8 cellular contexts compared by ENCODE assay signal in genomic region chr1:108559215-108560142, GRCh38. TPM values are rescaled to one million over a fixed set of nuclear protein-coding genes. Genes with fewer than 3 reads are reported as not detected.
DNase-seq lines count a peak whose midpoint lies in the region; ATAC-seq and TF ChIP-seq lines count a peak whose summit lies in the region.

Gene EEIG2 (plus strand): TSS chr1:108560100. CDS start chr1:108560429, 329 bp downstream.

- no peaks in the 10 kb centered on the region for H3K9me3 ChIP-seq in DND-41 (ENCODE audit: insufficient read depth, low read length, severe bottlenecking)
- no peaks in the 10 kb centered on the region for H3K9me3 ChIP-seq in Peyer's patch

- DNase-seq in DND-41 (peak; percentile 94), Peyer's patch (peak; percentile 81 to 95 (median 95)), fibroblast of peridontal ligament (ENCODE audit: extremely low read depth) (peak; percentile 80)
- DNase-seq in activated T-cell treated with anti-CD3 and anti-CD28 coated beads, Interleukin-2, amount 50 U/mL, for 48 hours: peak; percentile 93 to 96
- peak; percentile 92 for DNase-seq in natural killer cell treated with Interleukin-12 subunit alpha and Interleukin-12 subunit beta and Interleukin-15 and Interleukin-18, amount 100 ng/mL, for 72 hours (ENCODE audit: low spot score)
- DNase-seq in stimulated activated naive CD4-positive, alpha-beta T cell (lab: John Stamatoyannopoulos, UW): peak; percentile 80 to 92 (median 86)

- H3K36me3 ChIP-seq in DND-41 (ENCODE audit: insufficient read depth, low read length): no peaks in the 10 kb centered on the region
- no peaks in the 10 kb centered on the region for H3K36me3 ChIP-seq in Peyer's patch

- peaks cover 13 to 26% (median 21%) of the 10 kb centered on the region in 3 donors for H3K4me1 Mint-ChIP-seq in IgD-negative memory B cell
- H3K4me1 Mint-ChIP-seq in natural killer cell treated with Interleukin-12 subunit alpha and Interleukin-12 subunit beta and Interleukin-15 and Interleukin-18, amount 100 ng/mL, for 72 hours (ENCODE audit: low read depth in 2 of 2): peaks cover 29 to 36% of the 10 kb centered on the region in 2 donors

- H3K27me3 ChIP-seq in DND-41 (ENCODE audit: insufficient read depth, low read length, poor library complexity) (no peaks in the 10 kb centered on the region), Peyer's patch (no peaks in the 10 kb centered on the region)

- peak within 1 kb of the TSS; percentile 62 for H3K9ac ChIP-seq in DND-41 (ENCODE audit: low read depth, low read length)

- no peaks in the 10 kb centered on the region for H3K27me3 Mint-ChIP-seq in IgD-negative memory B cell
- H3K27me3 Mint-ChIP-seq in natural killer cell treated with Interleukin-12 subunit alpha and Interleukin-12 subunit beta and Interleukin-15 and Interleukin-18, amount 100 ng/mL, for 72 hours: no peaks in the 10 kb centered on the region

- H3K4me3 ChIP-seq in DND-41 (ENCODE audit: low read depth in 1 of 2, low read length in 2 of 2) (peak within 1 kb of the TSS; percentile 63 to 65), Peyer's patch (peak within 1 kb of the TSS; percentile 48 to 76 (median 62))

- H3K4me3 Mint-ChIP-seq in IgD-negative memory B cell: peak within 1 kb of the TSS; percentile 92 to 98 (median 96)
- peak within 1 kb of the TSS; percentile 96 for H3K4me3 Mint-ChIP-seq in natural killer cell treated with Interleukin-12 subunit alpha and Interleukin-12 subunit beta and Interleukin-15 and Interleukin-18, amount 100 ng/mL, for 72 hours

- H3K4me1 ChIP-seq in DND-41 (ENCODE audit: insufficient read depth, low read length) (peaks cover 32% of the 10 kb centered on the region), Peyer's patch (peaks cover 0 to 29% (median 7%) of the 10 kb centered on the region in 4 donors)

- TF ChIP-seq CTCF in DND-41 (IDR thresholded peaks at IDR 0.05; ENCODE audit: borderline replicate concordance, extremely low read depth, low read length, poor library complexity, severe bottlenecking): peak; percentile 81
- TF ChIP-seq CTCF in Peyer's patch (IDR thresholded peaks at IDR 0.05): peak; percentile 59 to 96 (median 86)

- peak within 1 kb of the TSS; percentile 76 for H3K27ac ChIP-seq in DND-41 (ENCODE audit: low read length)
- peak within 1 kb of the TSS; percentile 64 to 84 (median 80) for H3K27ac ChIP-seq in Peyer's patch

- peak within 1 kb of the TSS; percentile 90 to 98 (median 95) for H3K27ac Mint-ChIP-seq in IgD-negative memory B cell
- peak within 1 kb of the TSS; percentile 86 to 88 for H3K27ac Mint-ChIP-seq in natural killer cell treated with Interleukin-12 subunit alpha and Interleukin-12 subunit beta and Interleukin-15 and Interleukin-18, amount 100 ng/mL, for 72 hours

- H4K20me1 ChIP-seq in DND-41 (ENCODE audit: insufficient read depth, low read length): peaks cover 8% of the 10 kb centered on the region; the same call in 1 of the 2 replicates

- H3K4me2 ChIP-seq in DND-41 (ENCODE audit: insufficient read depth, low read length): peak within 1 kb of the TSS; percentile 82

- no peaks in the 10 kb centered on the region for H3K36me3 Mint-ChIP-seq in IgD-negative memory B cell
- H3K36me3 Mint-ChIP-seq in natural killer cell treated with Interleukin-12 subunit alpha and Interleukin-12 subunit beta and Interleukin-15 and Interleukin-18, amount 100 ng/mL, for 72 hours: no peaks in the 10 kb centered on the region

- H3K79me2 ChIP-seq in DND-41 (ENCODE audit: insufficient read depth, low read length): peaks cover 35% of the 10 kb centered on the region

- peak; percentile 88 for ATAC-seq in DND-41 (ENCODE audit: insufficient read depth, low read depth)
- ATAC-seq in GM21619 (IDR thresholded peaks at IDR 0.05; ENCODE audit: unreplicated experiment): peak; percentile 73
- peak; percentile 94 to 97 for ATAC-seq in natural killer cell treated with Interleukin-12 subunit alpha and Interleukin-12 subunit beta and Interleukin-15 and Interleukin-18, amount 100 ng/mL, for 72 hours

- peak; percentile 43 to 64 for TF ChIP-seq POLR2A in Peyer's patch (IDR thresholded peaks at IDR 0.05)

- no peaks in the 10 kb centered on the region for H3K9me3 Mint-ChIP-seq in IgD-negative memory B cell
- no peaks in the 10 kb centered on the region for H3K9me3 Mint-ChIP-seq in natural killer cell treated with Interleukin-12 subunit alpha and Interleukin-12 subunit beta and Interleukin-15 and Interleukin-18, amount 100 ng/mL, for 72 hours

- peak within 1 kb of the TSS; percentile 79 for H2AFZ ChIP-seq in DND-41 (ENCODE audit: low read depth, low read length)

RNA-seq across cellular contexts. Expression of gene EEIG2, which starts in this region (rescaled TPM):
- 1.1 TPM for polyA plus RNA-seq in IgD-negative memory B cell
- 10 to 100 TPM; 11.1 to 20.6 (median 15.4) TPM for total RNA-seq in Peyer's patch
- 10 to 100 TPM; 18.4 to 20.7 TPM for total RNA-seq in natural killer cell treated with Interleukin-12 subunit alpha and Interleukin-12 subunit beta and Interleukin-15 and Interleukin-18, amount 100 ng/mL, for 72 hours

Comparison
In these comparisons a context has a peak if more than half of its experiments do, and no peak if none do; other contexts are left out.
1. Peak in every context shown above with its lines: DNase-seq, ATAC-seq, H3K4me3 ChIP-seq and H3K27ac ChIP-seq.